ENCODE assay signal across 8 cellular contexts in genomic region chr10:43689955-43690771, GRCh38. TPM values are rescaled to one million over a fixed set of nuclear protein-coding genes. Genes with fewer than 3 reads are reported as not detected.
A peak's percentile ranks its signal among the peaks of the same experiment; 100 is the strongest.
DNase-seq lines count a peak whose midpoint lies in the region; ATAC-seq and TF ChIP-seq lines count a peak whose summit lies in the region.

No MANE protein-coding gene starts in this region.

- no peaks in the 10 kb centered on the region for H3K36me3 Mint-ChIP-seq in CD14-positive monocyte
- no peaks in the 10 kb centered on the region for H3K36me3 Mint-ChIP-seq in activated T-helper 17 cell treated with anti-CD3 and anti-CD28 coated beads, Interleukin-2, amount 50 U/mL, for 72 hours (ENCODE audit: low read depth)
- no peaks in the 10 kb centered on the region for H3K36me3 Mint-ChIP-seq in naive thymus-derived CD8-positive, alpha-beta T cell
- no peaks in the 10 kb centered on the region for H3K36me3 Mint-ChIP-seq in stimulated activated effector memory CD8-positive, alpha-beta T cell treated with anti-CD3 and anti-CD28 coated beads, Interleukin-12 subunit alpha, Interleukin-12 subunit beta, amount 100 ng/mL, for 72 hours

- DNase-seq in CD14-positive monocyte (ENCODE audit: low spot score) (peak; percentile 56), PC-9 (peak in 1 of 2 experiments; percentile 54), fibroblast of lung (ENCODE audit: low read depth in 2 of 2) (peak; percentile 76 to 78)
- peak; percentile 66 to 88 (median 84) for DNase-seq in naive thymus-derived CD8-positive, alpha-beta T cell
- peak; percentile 94 to 95 for DNase-seq in stimulated activated effector memory CD8-positive, alpha-beta T cell treated with anti-CD3 and anti-CD28 coated beads, Interleukin-12 subunit alpha, Interleukin-12 subunit beta, amount 100 ng/mL, for 72 hours (ENCODE audit: low spot score in 2 of 2)

- ATAC-seq in GM19324 (IDR thresholded peaks at IDR 0.05; ENCODE audit: low FRiP score, unreplicated experiment) (peak; percentile 90), HG03442 (IDR thresholded peaks at IDR 0.05; ENCODE audit: unreplicated experiment) (peak; percentile 98)
- ATAC-seq in activated T-helper 17 cell treated with anti-CD3 and anti-CD28 coated beads, Interleukin-2, amount 50 U/mL, for 72 hours (replicated peaks), result peak; percentile 98
- ATAC-seq in naive thymus-derived CD8-positive, alpha-beta T cell, result peak; percentile 98 to 99
- ATAC-seq in stimulated activated effector memory CD8-positive, alpha-beta T cell treated with anti-CD3 and anti-CD28 coated beads, Interleukin-12 subunit alpha, Interleukin-12 subunit beta, amount 100 ng/mL, for 72 hours, result peak; percentile 97

- no peak overlapping the region for H3K27ac ChIP-seq in PC-9
- H3K27ac ChIP-seq in fibroblast of lung (ENCODE audit: insufficient read depth, low read length), result peak overlapping the region; percentile 60

- no peaks in the 10 kb centered on the region for H3K9me2 ChIP-seq in PC-9 (ENCODE audit: insufficient read depth)

- BruUV-seq in PC-9 (replicated peaks; lab: Mats Ljungman, UMichigan), result no TSS peak

- peak overlapping the region; percentile 60 for H3K9ac ChIP-seq in fibroblast of lung (ENCODE audit: insufficient read depth, low read length)

- H3K4me3 Mint-ChIP-seq in CD14-positive monocyte, result peak overlapping the region; percentile 89 to 94
- peak overlapping the region; percentile 85 for H3K4me3 Mint-ChIP-seq in activated T-helper 17 cell treated with anti-CD3 and anti-CD28 coated beads, Interleukin-2, amount 50 U/mL, for 72 hours
- peak overlapping the region; percentile 86 to 94 (median 90) for H3K4me3 Mint-ChIP-seq in naive thymus-derived CD8-positive, alpha-beta T cell
- H3K4me3 Mint-ChIP-seq in stimulated activated effector memory CD8-positive, alpha-beta T cell treated with anti-CD3 and anti-CD28 coated beads, Interleukin-12 subunit alpha, Interleukin-12 subunit beta, amount 100 ng/mL, for 72 hours, result peak overlapping the region; percentile 82

- H3F3A ChIP-seq in PC-9 (ENCODE audit: insufficient read depth, low read depth), result no peaks in the 10 kb centered on the region

- intact Hi-C loops in CD14-positive monocyte (cut with micrococcal nuclease) (no loop called here), PC-9 (cut with micrococcal nuclease; ENCODE audit: unreplicated experiment) (loop anchor here (5.0 to 10.0 kb wide), 2 partner anchors 355 to 897 kb away; no protein-coding TSS in a partner anchor)

- peaks cover 25 to 46% (median 29%) of the 10 kb centered on the region in 3 donors for H3K27me3 Mint-ChIP-seq in CD14-positive monocyte (ENCODE audit: low read depth in 3 of 3)
- peaks cover 21% of the 10 kb centered on the region for H3K27me3 Mint-ChIP-seq in activated T-helper 17 cell treated with anti-CD3 and anti-CD28 coated beads, Interleukin-2, amount 50 U/mL, for 72 hours
- H3K27me3 Mint-ChIP-seq in naive thymus-derived CD8-positive, alpha-beta T cell, result peaks cover 5 to 36% (median 27%) of the 10 kb centered on the region in 5 donors

- no peak overlapping the region for H2AFZ ChIP-seq in PC-9
- peak overlapping the region; percentile 86 for H2AFZ ChIP-seq in fibroblast of lung (ENCODE audit: low read length)

- no peaks in the 10 kb centered on the region for H3K4me1 ChIP-seq in PC-9 (replicated peaks; ENCODE audit: insufficient read depth)
- peaks cover 4% of the 10 kb centered on the region for H3K4me1 ChIP-seq in fibroblast of lung (ENCODE audit: control insufficient read depth, extremely low read depth, insufficient read depth, low read length)

- CTCF ChIA-PET in PC-9 (lab: Charles Lee), result interaction anchor here (0.6 kb wide), 1 partner anchor 1155 kb away, joined by 3 read pairs; no protein-coding TSS in a partner anchor

- peaks cover 12% of the 10 kb centered on the region for H3K4me1 Mint-ChIP-seq in CD14-positive monocyte
- H3K4me1 Mint-ChIP-seq in activated T-helper 17 cell treated with anti-CD3 and anti-CD28 coated beads, Interleukin-2, amount 50 U/mL, for 72 hours, result no peaks in the 10 kb centered on the region
- H3K4me1 Mint-ChIP-seq in naive thymus-derived CD8-positive, alpha-beta T cell, result peaks cover 5 to 13% (median 5%) of the 10 kb centered on the region in 4 donors
- peaks cover 15% of the 10 kb centered on the region for H3K4me1 Mint-ChIP-seq in stimulated activated effector memory CD8-positive, alpha-beta T cell treated with anti-CD3 and anti-CD28 coated beads, Interleukin-12 subunit alpha, Interleukin-12 subunit beta, amount 100 ng/mL, for 72 hours

- H4K20me1 ChIP-seq in PC-9 (ENCODE audit: insufficient read depth) (no peaks in the 10 kb centered on the region), fibroblast of lung (ENCODE audit: control insufficient read depth, extremely low read depth, insufficient read depth, low read length) (no peaks in the 10 kb centered on the region)

- peaks cover 74% of the 10 kb centered on the region for H3K27me3 ChIP-seq in PC-9 (ENCODE audit: insufficient read depth, low read depth)
- H3K27me3 ChIP-seq in fibroblast of lung (ENCODE audit: control insufficient read depth, insufficient read depth, low read length), result no peaks in the 10 kb centered on the region

- no peaks in the 10 kb centered on the region for H3K36me3 ChIP-seq in PC-9 (ENCODE audit: low read depth)
- H3K36me3 ChIP-seq in fibroblast of lung (ENCODE audit: control insufficient read depth, insufficient read depth, low read length), result no peaks in the 10 kb centered on the region

- H3K4me3 ChIP-seq in PC-9 (no peak overlapping the region), fibroblast of lung (replicated peaks in 1 of 4; ENCODE audit: control extremely low read depth in 1 of 4, insufficient read depth in 1 of 4, low read depth in 3 of 4, low read length in 4 of 4) (peak overlapping the region; percentile 53 to 65 (median 62))

- H3K27ac Mint-ChIP-seq in CD14-positive monocyte, result peak overlapping the region in 6 of 7 donors; percentile 71 to 85 (median 80)
- peak overlapping the region; percentile 57 for H3K27ac Mint-ChIP-seq in activated T-helper 17 cell treated with anti-CD3 and anti-CD28 coated beads, Interleukin-2, amount 50 U/mL, for 72 hours
- peak overlapping the region; percentile 44 to 91 (median 82) for H3K27ac Mint-ChIP-seq in naive thymus-derived CD8-positive, alpha-beta T cell
- H3K27ac Mint-ChIP-seq in stimulated activated effector memory CD8-positive, alpha-beta T cell treated with anti-CD3 and anti-CD28 coated beads, Interleukin-12 subunit alpha, Interleukin-12 subunit beta, amount 100 ng/mL, for 72 hours, result peak overlapping the region; percentile 76

- H3K9me3 Mint-ChIP-seq in CD14-positive monocyte, result peaks cover 0 to 6% (median 0%) of the 10 kb centered on the region in 7 donors
- H3K9me3 Mint-ChIP-seq in activated T-helper 17 cell treated with anti-CD3 and anti-CD28 coated beads, Interleukin-2, amount 50 U/mL, for 72 hours, result no peaks in the 10 kb centered on the region
- no peaks in the 10 kb centered on the region for H3K9me3 Mint-ChIP-seq in naive thymus-derived CD8-positive, alpha-beta T cell
- H3K9me3 Mint-ChIP-seq in stimulated activated effector memory CD8-positive, alpha-beta T cell treated with anti-CD3 and anti-CD28 coated beads, Interleukin-12 subunit alpha, Interleukin-12 subunit beta, amount 100 ng/mL, for 72 hours, result no peaks in the 10 kb centered on the region

- no peak overlapping the region for H3K4me2 ChIP-seq in PC-9
- peak overlapping the region; percentile 84 for H3K4me2 ChIP-seq in fibroblast of lung (ENCODE audit: extremely low read depth, insufficient read depth, low read length)

- no peaks in the 10 kb centered on the region for H3K79me2 ChIP-seq in PC-9 (ENCODE audit: low read depth)
- H3K79me2 ChIP-seq in fibroblast of lung (ENCODE audit: control insufficient read depth, insufficient read depth, low read length), result no peaks in the 10 kb centered on the region

- POLR2A ChIA-PET in PC-9 (lab: Charles Lee; ENCODE audit: unreplicated experiment), result no interaction called here
- POLR2A ChIA-PET in naive thymus-derived CD8-positive, alpha-beta T cell (lab: Charles Lee), result interaction anchor here (0.6 to 1.2 kb wide), 4 partner anchors 24 to 340 kb away, joined by 3 to 8 read pairs (median 5); partner anchors contain the start of gene ZNF32

- H3K9me3 ChIP-seq in PC-9 (ENCODE audit: insufficient read depth, low read depth), result no peaks in the 10 kb centered on the region
- H3K9me3 ChIP-seq in fibroblast of lung (ENCODE audit: control insufficient read depth, insufficient read depth, low read depth, low read length), result no peaks in the 10 kb centered on the region

- TF ChIP-seq CTCF in CD14-positive monocyte (IDR thresholded peaks at IDR 0.05) (peak; percentile 97), PC-9 (conservative IDR thresholded peaks at IDR 0.05) (peak; percentile 36; the same call in 1 of the 2 replicates), fibroblast of lung (conservative IDR thresholded peaks at IDR 0.05 in 1 of 2, IDR thresholded peaks at IDR 0.05 in 1 of 2; ENCODE audit: low read depth in 1 of 2, low read length in 2 of 2) (peak; percentile 55 to 64)

RNA-seq across cellular contexts. Expression of gene ZNF32, which starts 41.5 kb away (rescaled TPM):
- 10 to 100 TPM; 33.0 to 33.6 TPM for polyA plus RNA-seq in CD14-positive monocyte
- total RNA-seq in PC-9 (2021), result 9.8 and 16.8 TPM in 2 replicates
- total RNA-seq in activated T-helper 17 cell treated with anti-CD3 and anti-CD28 coated beads, Interleukin-2, amount 50 U/mL, for 72 hours, result 1 to 10 TPM; 6.5 to 7.9 TPM
- total RNA-seq in fibroblast of lung, result 60.1 and 61.9 TPM in 2 replicates
- polyA plus RNA-seq in fibroblast of lung, result 30.6 and 31.2 TPM in 2 replicates
- 23.3 and 27.1 TPM in 2 replicates for polyA plus RNA-seq in fibroblast of lung (2012)
- polyA minus RNA-seq in fibroblast of lung (ENCODE audit: low replicate concordance), result 4.0 and 7.3 TPM in 2 replicates
- 10 to 100 TPM; 46.1 to 46.8 TPM for total RNA-seq in naive thymus-derived CD8-positive, alpha-beta T cell
- polyA plus RNA-seq in naive thymus-derived CD8-positive, alpha-beta T cell, result 10 to 100 TPM; 79.1 to 98.2 (median 94.8) TPM

Comparison
In these comparisons a context has a peak if more than half of its experiments do, and no peak if none do; other contexts are left out.
1. CTCF ChIP-seq: peak in every context shown above with its lines; median percentile 97 in CD14-positive monocyte; 60 in fibroblast of lung; 36 in PC-9.